In the genomic region with DNA sequence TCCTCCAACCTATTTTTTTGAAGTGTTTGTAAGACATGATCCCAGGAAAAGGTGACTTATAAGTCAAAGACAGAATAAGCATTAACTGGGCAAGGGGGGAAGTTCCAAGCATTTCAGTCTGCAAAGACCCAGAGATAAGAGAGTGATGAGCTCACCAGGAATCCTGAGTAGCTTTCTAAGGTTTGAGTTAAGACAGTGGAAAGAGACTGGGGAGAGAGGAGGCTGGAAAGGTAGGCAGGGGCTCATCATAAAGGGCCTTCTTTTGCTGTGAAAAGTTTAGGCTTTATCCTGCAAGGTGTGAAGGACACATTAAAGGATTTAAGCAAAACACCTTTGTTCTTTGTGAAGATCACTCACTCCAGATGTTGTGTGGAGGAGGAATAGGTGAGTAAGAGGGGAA, we compare ENCODE assay signal across 3 cellular contexts.
"Had no signal": no experiment of that assay in that cellular context is flagged by ENCODE, and none has a peak within 500 bp of the region (broad histone marks: within the 10 kb centered on the region; RNA-seq: fewer than 3 reads in every experiment).

No MANE protein-coding gene starts in this region.

- H3K4me3 ChIP-seq: GM12878 had no signal

- ATAC-seq: GM12878 had no signal

- DNase-seq: GDM1, GF-D8 had no signal
